Comparison of ENCODE assay signal across 35 cellular contexts in the genomic region with DNA sequence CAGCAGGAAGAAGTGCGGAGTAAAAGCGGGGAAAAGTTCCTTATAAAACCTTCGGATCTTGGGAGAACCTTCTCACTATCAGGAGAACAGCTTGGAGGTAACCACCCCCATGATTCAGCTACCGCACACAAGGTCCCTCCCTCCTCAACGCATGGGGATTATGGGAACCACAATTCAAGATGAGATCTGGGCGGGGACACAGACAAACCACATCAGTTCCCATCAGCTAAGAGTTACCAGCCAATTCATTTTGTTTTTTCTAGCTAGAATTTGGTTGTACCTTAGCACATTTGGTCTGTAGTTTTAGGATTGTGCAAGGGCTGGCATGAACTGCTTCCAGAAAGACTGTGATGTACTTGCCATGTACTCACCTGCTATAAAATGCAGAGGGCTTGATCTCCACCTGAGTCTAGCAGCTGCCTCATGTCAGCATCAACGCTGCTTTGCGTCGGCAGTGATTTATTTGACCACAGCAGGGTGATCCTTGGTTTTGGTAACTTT.
"Had no signal": no experiment of that assay in that cellular context is flagged by ENCODE, and none has a peak within 500 bp of the region (broad histone marks: within the 10 kb centered on the region; RNA-seq: fewer than 3 reads in every experiment).

No MANE protein-coding gene starts in this region.

- DNase-seq: activated B cell treated with CpG ODN at 0.5 μM for 24 hours; activated CD4-positive, alpha-beta memory T cell treated with anti-CD3 and anti-CD28 coated beads, Interleukin-2, amount 10 ng/mL, durations not matched to agents 7 days and 5 days; activated CD4-positive, alpha-beta T cell treated with anti-CD3 and anti-CD28 coated beads for 1 hour; activated CD4-positive, alpha-beta T cell treated with anti-CD3 and anti-CD28 coated beads for 48 hours; activated CD8-positive, alpha-beta memory T cell treated with anti-CD3 and anti-CD28 coated beads for 24 hours; activated CD8-positive, alpha-beta memory T cell treated with anti-CD3 and anti-CD28 coated beads, Interleukin-2, amount 10 ng/mL, durations not matched to agents 7 days and 5 days; activated CD8-positive, alpha-beta memory T cell treated with anti-CD3 and anti-CD28 coated beads, Interleukin-2, amount 50 U/mL, for 48 hours; activated effector memory CD4-positive, alpha-beta T cell treated with anti-CD3 and anti-CD28 coated beads, Interleukin-2, amount 50 U/mL, for 16 hours; activated naive CD4-positive, alpha-beta T cell; activated naive CD4-positive, alpha-beta T cell treated with anti-CD3 and anti-CD28 coated beads, Interleukin-2, amount 50 U/mL, for 16 hours; activated naive CD8-positive, alpha-beta T cell treated with anti-CD3 and anti-CD28 coated beads for 36 hours; activated T-cell treated with anti-CD3 and anti-CD28 coated beads, Interleukin-2, amount 50 U/mL, for 48 hours; amygdala; Kasumi-1; KG1; MG63; NCI-H1048; NCI-H1105 treated with DMSO at 0.1 percent for 48 hours; NCI-H1436; NCI-H1694; NCI-H1930; NCI-H2081 treated with DMSO at 0.1 percent for 48 hours; NCI-H226; NCI-H446 treated with DMSO at 0.1 percent for 48 hours; NCI-H524; NCI-H69; Right ventricle myocardium superior; SW 1271; T-helper 1 cell; T-helper 2 cell; T-helper 9 cell had no signal

- H3K4me3 ChIP-seq: ascending aorta, cardiac muscle cell, MG63 had no signal

- ATAC-seq: activated CD8-positive, alpha-beta memory T cell treated with anti-CD3 and anti-CD28 coated beads, Interleukin-2, amount 10 ng/mL, durations not matched to agents 7 days and 5 days had no signal

- H3K4me3 Mint-ChIP-seq: activated B cell treated with CpG ODN at 0.5 μM for 24 hours; activated CD4-positive, alpha-beta memory T cell treated with anti-CD3 and anti-CD28 coated beads, Interleukin-2, amount 10 ng/mL, durations not matched to agents 7 days and 5 days; activated CD8-positive, alpha-beta memory T cell treated with anti-CD3 and anti-CD28 coated beads, Interleukin-2, amount 10 ng/mL, durations not matched to agents 7 days and 5 days; activated naive CD8-positive, alpha-beta T cell treated with anti-CD3 and anti-CD28 coated beads for 36 hours; central memory CD8-positive, alpha-beta T cell had no signal

- H3K9me3 ChIP-seq: ascending aorta, MG63 had no signal

- H3K27me3 Mint-ChIP-seq: activated B cell treated with CpG ODN at 0.5 μM for 24 hours; activated CD4-positive, alpha-beta memory T cell treated with anti-CD3 and anti-CD28 coated beads, Interleukin-2, amount 10 ng/mL, durations not matched to agents 7 days and 5 days; activated naive CD8-positive, alpha-beta T cell treated with anti-CD3 and anti-CD28 coated beads for 36 hours; central memory CD8-positive, alpha-beta T cell had no signal

- H3K36me3 ChIP-seq: ascending aorta, cardiac muscle cell, MG63 had no signal

- H3K27ac Mint-ChIP-seq: activated B cell treated with CpG ODN at 0.5 μM for 24 hours; activated CD4-positive, alpha-beta memory T cell treated with anti-CD3 and anti-CD28 coated beads, Interleukin-2, amount 10 ng/mL, durations not matched to agents 7 days and 5 days; activated CD8-positive, alpha-beta memory T cell treated with anti-CD3 and anti-CD28 coated beads, Interleukin-2, amount 10 ng/mL, durations not matched to agents 7 days and 5 days; activated naive CD8-positive, alpha-beta T cell treated with anti-CD3 and anti-CD28 coated beads for 36 hours had no signal

- H3K36me3 Mint-ChIP-seq: activated CD8-positive, alpha-beta memory T cell treated with anti-CD3 and anti-CD28 coated beads, Interleukin-2, amount 10 ng/mL, durations not matched to agents 7 days and 5 days; activated naive CD8-positive, alpha-beta T cell treated with anti-CD3 and anti-CD28 coated beads for 36 hours had no signal

- H3K27ac ChIP-seq: cardiac muscle cell, VCaP had no signal

- H3K9me3 Mint-ChIP-seq: activated B cell treated with CpG ODN at 0.5 μM for 24 hours; activated CD4-positive, alpha-beta memory T cell treated with anti-CD3 and anti-CD28 coated beads, Interleukin-2, amount 10 ng/mL, durations not matched to agents 7 days and 5 days; activated naive CD8-positive, alpha-beta T cell treated with anti-CD3 and anti-CD28 coated beads for 36 hours; central memory CD8-positive, alpha-beta T cell had no signal

- H3K27me3 ChIP-seq: ascending aorta, cardiac muscle cell, MG63 had no signal

- H3K4me1 Mint-ChIP-seq: activated B cell treated with CpG ODN at 0.5 μM for 24 hours; activated naive CD8-positive, alpha-beta T cell treated with anti-CD3 and anti-CD28 coated beads for 36 hours; central memory CD8-positive, alpha-beta T cell had no signal
